ENCODE assay signal across 33 cellular contexts in genomic region chr15:95739161-95739560, GRCh38.
"Had no signal": no experiment of that assay in that cellular context is flagged by ENCODE, and none has a peak within 500 bp of the region (broad histone marks: within the 10 kb centered on the region; RNA-seq: fewer than 3 reads in every experiment).

No MANE protein-coding gene starts in this region.

- H3K36me3 ChIP-seq: adrenal gland, Peyer's patch, SJCRH30 had no signal

- H3K4me2 ChIP-seq: KMS-11 had no signal

- H3K27ac Mint-ChIP-seq: activated CD4-positive, alpha-beta T cell treated with anti-CD3 and anti-CD28 coated beads for 36 hours; activated CD4-positive, alpha-beta T cell treated with anti-CD3 and anti-CD28 coated beads, Interleukin-2, amount 10 ng/mL, durations not matched to agents 7 days and 5 days; activated CD8-positive, alpha-beta T cell treated with anti-CD3 and anti-CD28 coated beads, Interleukin-2, amount 10 ng/mL, durations not matched to agents 7 days and 5 days; activated naive CD4-positive, alpha-beta T cell treated with anti-CD3 and anti-CD28 coated beads for 36 hours; activated naive CD4-positive, alpha-beta T cell treated with anti-CD3 and anti-CD28 coated beads, Interleukin-2, amount 50 U/mL, for 72 hours; activated T-helper 1 cell treated with anti-CD3 and anti-CD28 coated beads, Interleukin-12 subunit alpha, Interleukin-12 subunit beta, Interleukin-2, Interleukin-4 antibody, amounts not matched to agents 30 ng/mL and 10 ng/mL and 1 ng/mL, durations not matched to agents 14 hours and 24 hours and 36 hours; WTC11 had no signal

- H3K4me3 Mint-ChIP-seq: activated CD4-positive, alpha-beta T cell treated with anti-CD3 and anti-CD28 coated beads for 36 hours; activated CD4-positive, alpha-beta T cell treated with anti-CD3 and anti-CD28 coated beads, Interleukin-2, amount 10 ng/mL, durations not matched to agents 7 days and 5 days; activated CD8-positive, alpha-beta T cell treated with anti-CD3 and anti-CD28 coated beads, Interleukin-2, amount 10 ng/mL, durations not matched to agents 7 days and 5 days; activated naive CD4-positive, alpha-beta T cell treated with anti-CD3 and anti-CD28 coated beads for 36 hours; activated T-cell treated with anti-CD3 and anti-CD28 coated beads, Interleukin-2, amount 50 U/mL, for 4 hours; activated T-helper 1 cell treated with anti-CD3 and anti-CD28 coated beads, Interleukin-12 subunit alpha, Interleukin-12 subunit beta, Interleukin-2, Interleukin-4 antibody, amounts not matched to agents 30 ng/mL and 10 ng/mL and 1 ng/mL, durations not matched to agents 14 hours and 24 hours and 36 hours; WTC11 had no signal

- H3K27me3 Mint-ChIP-seq: activated CD4-positive, alpha-beta T cell treated with anti-CD3 and anti-CD28 coated beads for 36 hours had no signal

- H3K36me3 Mint-ChIP-seq: WTC11 had no signal

- H3K27ac ChIP-seq: adrenal gland, body of pancreas, KMS-11, Peyer's patch, SJCRH30, SK-N-MC had no signal

- H3K9me3 ChIP-seq: adrenal gland, body of pancreas, Peyer's patch, SJCRH30 had no signal

- H3K4me3 ChIP-seq: adrenal gland, body of pancreas, Peyer's patch, SJCRH30, SK-N-MC had no signal

- ATAC-seq: activated CD4-positive, alpha-beta T cell treated with anti-CD3 and anti-CD28 coated beads for 36 hours; activated CD4-positive, CD25-positive, alpha-beta regulatory T cell treated with anti-CD3 and anti-CD28 coated beads, Interleukin-2, amount 50 U/mL, for 24 hours; activated CD8-positive, alpha-beta T cell treated with anti-CD3 and anti-CD28 coated beads, Interleukin-2, amount 10 ng/mL, durations not matched to agents 7 days and 5 days; activated naive CD4-positive, alpha-beta T cell treated with anti-CD3 and anti-CD28 coated beads, Interleukin-2, amount 50 U/mL, for 72 hours; activated T-cell treated with anti-CD3 and anti-CD28 coated beads, Interleukin-2, amount 50 U/mL, for 4 hours; body of pancreas; PC-3; WTC11 had no signal

- H3K27me3 ChIP-seq: adrenal gland, body of pancreas, Peyer's patch, SJCRH30 had no signal

- DNase-seq: activated CD4-positive, alpha-beta T cell treated with anti-CD3 and anti-CD28 coated beads for 36 hours; activated CD4-positive, alpha-beta T cell treated with anti-CD3 and anti-CD28 coated beads, Interleukin-2, amount 10 ng/mL, durations not matched to agents 7 days and 5 days; activated CD4-positive, alpha-beta T cell treated with anti-CD3 and anti-CD28 coated beads, Interleukin-2, amount 50 U/mL, for 48 hours; activated CD8-positive, alpha-beta T cell treated with anti-CD3 and anti-CD28 coated beads, Interleukin-2, amount 10 ng/mL, durations not matched to agents 7 days and 5 days; activated gamma-delta T cell treated with Interleukin-2 at 50 U/mL for 16 hours; activated naive CD4-positive, alpha-beta T cell treated with anti-CD3 and anti-CD28 coated beads for 36 hours; activated T-cell treated with anti-CD3 and anti-CD28 coated beads, Interleukin-2, amount 50 U/mL, for 4 hours; adrenal gland; body of pancreas; central memory CD4-positive, alpha-beta T cell; NCI-H1092 treated with DMSO at 0.1 percent for 48 hours; NCI-H1417; NCI-H146; NCI-H187; NCI-H2029 treated with DMSO at 0.1 percent for 48 hours; NCI-H2107; NCI-H2171; NCI-H510A; NCI-H526; NCI-H748 treated with DMSO at 0.1 percent for 48 hours; NK-92 treated with Interleukin-12 subunit alpha and Interleukin-12 subunit beta, amount 100 ng/mL, for 24 hours; PC-3; Peyer's patch; Right ventricle myocardium superior; RPMI8226; SJCRH30; T1000 had no signal

- H3K9ac ChIP-seq: KMS-11 had no signal

- H3K4me1 ChIP-seq: adrenal gland, body of pancreas, Peyer's patch had no signal
